22 cellular contexts compared by ENCODE assay signal in the genomic region with DNA sequence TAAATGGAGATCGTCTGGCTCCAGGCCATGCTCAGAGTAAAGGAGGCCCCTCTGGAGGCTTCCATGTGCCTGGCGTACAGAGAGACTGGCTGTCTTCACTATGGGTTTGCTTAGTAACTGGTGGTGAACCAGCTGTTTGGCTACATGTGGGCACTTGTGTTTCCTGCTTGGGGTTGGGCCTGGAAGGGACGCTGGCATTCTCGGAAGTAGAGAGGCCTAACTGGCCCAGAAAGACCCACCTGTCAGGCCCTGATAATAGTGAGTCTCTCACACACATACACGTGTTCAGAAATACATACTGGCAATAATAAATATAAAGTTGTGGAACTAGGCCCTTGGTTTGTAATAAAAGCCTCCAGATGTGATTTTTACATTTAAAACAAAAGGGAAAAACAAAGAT.
DNase-seq lines count a peak whose midpoint lies in the region; ATAC-seq and TF ChIP-seq lines count a peak whose summit lies in the region.
"Had no signal": no experiment of that assay in that cellular context is flagged by ENCODE, and none has a peak within 500 bp of the region (broad histone marks: within the 10 kb centered on the region; RNA-seq: fewer than 3 reads in every experiment).

No MANE protein-coding gene starts in this region.

- no peaks in the 10 kb centered on the region for H3K9me3 Mint-ChIP-seq in brain
- H3K9me3 Mint-ChIP-seq in immature natural killer cell: no peaks in the 10 kb centered on the region
- H3K9me3 Mint-ChIP-seq in activated T-cell treated with anti-CD3 and anti-CD28 coated beads, Interleukin-2, amount 50 U/mL, for 4 hours: no peaks in the 10 kb centered on the region
- H3K9me3 Mint-ChIP-seq: CD4-positive, alpha-beta T cell; IgD-negative memory B cell had no signal

- TF ChIP-seq CTCF in A673 (conservative IDR thresholded peaks at IDR 0.05; ENCODE audit: low read depth, low read length) (no peak), brain (conservative IDR thresholded peaks at IDR 0.05) (no peak)

- no peak for DNase-seq in A673 (ENCODE audit: low spot score)
- peak; percentile 65 for DNase-seq in NCI-H2029 (lab: John Stamatoyannopoulos, UW)
- no peak for DNase-seq in immature natural killer cell
- DNase-seq in activated T-cell treated with anti-CD3 and anti-CD28 coated beads, Interleukin-2, amount 50 U/mL, for 4 hours: no peak
- DNase-seq: AML-193; CD4-positive, alpha-beta T cell; EL; GF-D8; NCI-H1092; NCI-H1417 treated with DMSO at 0.1 percent for 48 hours; NCI-H2107; NCI-H446 treated with DMSO at 0.1 percent for 48 hours; NCI-H526 treated with DMSO at 0.1 percent for 48 hours; SHP77; T-helper 1 cell had no signal

- intact Hi-C loops in A673 (cut with micrococcal nuclease; ENCODE audit: unreplicated experiment): no loop called here

- peak overlapping the region; percentile 86 for H3K27ac ChIP-seq in A673 (ENCODE audit: low read depth, low read length, poor library complexity, severe bottlenecking)
- H3K27ac ChIP-seq: BLaER1 treated with 17β-estradiol and CSF1 and Interleukin-3, amounts not matched to agents 10 nM and 100 nM; RWPE1 had no signal

- no peak overlapping the region for H3K4me3 Mint-ChIP-seq in brain
- H3K4me3 Mint-ChIP-seq in immature natural killer cell: peak overlapping the region in 2 of 5 donors; percentile 31 to 37
- no peak overlapping the region for H3K4me3 Mint-ChIP-seq in activated T-cell treated with anti-CD3 and anti-CD28 coated beads, Interleukin-2, amount 50 U/mL, for 4 hours
- H3K4me3 Mint-ChIP-seq: CD4-positive, alpha-beta T cell; IgD-negative memory B cell had no signal

- peaks cover 3% of the 10 kb centered on the region for H3K27me3 Mint-ChIP-seq in brain
- peaks cover 4 to 6% (median 5%) of the 10 kb centered on the region in 3 donors for H3K27me3 Mint-ChIP-seq in immature natural killer cell (ENCODE audit: low read depth in 3 of 3)
- peaks cover 2% of the 10 kb centered on the region for H3K27me3 Mint-ChIP-seq in activated T-cell treated with anti-CD3 and anti-CD28 coated beads, Interleukin-2, amount 50 U/mL, for 4 hours (ENCODE audit: low read depth)
- H3K27me3 Mint-ChIP-seq: CD4-positive, alpha-beta T cell had no signal

- H3K4me1 Mint-ChIP-seq in brain (peaks cover 60% of the 10 kb centered on the region), immature natural killer cell (peaks cover 48% of the 10 kb centered on the region in 2 donors)
- peaks cover 9% of the 10 kb centered on the region for H3K4me1 Mint-ChIP-seq in activated T-cell treated with anti-CD3 and anti-CD28 coated beads, Interleukin-2, amount 50 U/mL, for 4 hours (ENCODE audit: low read depth)
- H3K4me1 Mint-ChIP-seq: IgD-negative memory B cell had no signal

- POLR2A ChIA-PET in A673 (lab: Charles Lee; ENCODE audit: low non-redundant PET): no interaction called here

- ATAC-seq in activated T-cell treated with anti-CD3 and anti-CD28 coated beads, Interleukin-2, amount 50 U/mL, for 4 hours: no peak
- ATAC-seq in GM19467 (IDR thresholded peaks at IDR 0.05; ENCODE audit: unreplicated experiment) (no peak), GM21619 (IDR thresholded peaks at IDR 0.05; ENCODE audit: unreplicated experiment) (no peak)
- ATAC-seq: Panc1 had no signal

- H3K36me3 Mint-ChIP-seq in brain (no peaks in the 10 kb centered on the region), immature natural killer cell (no peaks in the 10 kb centered on the region)
- H3K36me3 Mint-ChIP-seq in activated T-cell treated with anti-CD3 and anti-CD28 coated beads, Interleukin-2, amount 50 U/mL, for 4 hours (ENCODE audit: insufficient read depth): no peaks in the 10 kb centered on the region

- H3K27me3 ChIP-seq in A673 (replicated peaks; ENCODE audit: insufficient read depth, low read depth, low read length, poor library complexity): no peaks in the 10 kb centered on the region

- no peaks in the 10 kb centered on the region for H3K36me3 ChIP-seq in A673 (ENCODE audit: insufficient read depth, low read length, poor library complexity, severe bottlenecking)
- H3K36me3 ChIP-seq: BLaER1 treated with 17β-estradiol and CSF1 and Interleukin-3, amounts not matched to agents 10 nM and 100 nM had no signal

- H3K4me1 ChIP-seq in A673 (ENCODE audit: insufficient read depth, low read length, poor library complexity, severe bottlenecking): peaks cover 75% of the 10 kb centered on the region

- peak overlapping the region in 3 of 5 experiments; percentile 24 to 76 (median 46) for H3K27ac Mint-ChIP-seq in brain
- peak overlapping the region in 5 of 6 donors; percentile 12 to 90 (median 71) for H3K27ac Mint-ChIP-seq in immature natural killer cell
- H3K27ac Mint-ChIP-seq: CD4-positive, alpha-beta T cell; IgD-negative memory B cell had no signal

- CTCF ChIA-PET in A673 (lab: Charles Lee): no interaction called here

- H3K4me3 ChIP-seq in A673 (ENCODE audit: low read depth, low read length, poor library complexity, severe bottlenecking): no peak overlapping the region
- H3K4me3 ChIP-seq: BLaER1 treated with 17β-estradiol and CSF1 and Interleukin-3, amounts not matched to agents 10 nM and 100 nM had no signal

- H3K9me3 ChIP-seq in A673 (ENCODE audit: low read depth, low read length, poor library complexity, severe bottlenecking): no peaks in the 10 kb centered on the region
- H3K9me3 ChIP-seq: BLaER1 treated with 17β-estradiol and CSF1 and Interleukin-3, amounts not matched to agents 10 nM and 100 nM had no signal

- BruUV-seq in A673 (replicated peaks; lab: Mats Ljungman, UMichigan): TSS peak; percentile 39
